ENCODE assay signal across 9 cellular contexts in genomic region chr7:116633131-116633988, GRCh38. TPM values are rescaled to one million over a fixed set of nuclear protein-coding genes. Genes with fewer than 3 reads are reported as not detected.
DNase-seq lines count a peak whose midpoint lies in the region; ATAC-seq and TF ChIP-seq lines count a peak whose summit lies in the region.
"Had no signal": no experiment of that assay in that cellular context is flagged by ENCODE, and none has a peak within 500 bp of the region (broad histone marks: within the 10 kb centered on the region; RNA-seq: fewer than 3 reads in every experiment).

No MANE protein-coding gene starts in this region.

- ATAC-seq in GM21619 (IDR thresholded peaks at IDR 0.05; ENCODE audit: unreplicated experiment) (peak; percentile 48), lung (ENCODE audit: insufficient read depth, low FRiP score) (peak; percentile 45), left ventricle myocardium superior (no peak)

- TF ChIP-seq CTCF in Calu3 (IDR thresholded peaks at IDR 0.05; ENCODE audit: unreplicated experiment) (no peak), RWPE1 (conservative IDR thresholded peaks at IDR 0.05; ENCODE audit: low read depth) (peak; percentile 45), lung (IDR thresholded peaks at IDR 0.05; ENCODE audit: control extremely low read depth, extremely low read depth) (no peak)

- POLR2A ChIA-PET in RWPE1 (lab: Yijun Ruan, JAX; ENCODE audit: low non-redundant PET), result no interaction called here

- H3K4me3 ChIP-seq in lung, result no peak overlapping the region

- no peaks in the 10 kb centered on the region for H3K27me3 Mint-ChIP-seq in Calu3 (ENCODE audit: unreplicated experiment)

- DNase-seq in Calu3, result no peak
- DNase-seq in RWPE1 (ENCODE audit: low spot score), result peak; percentile 53
- DNase-seq in lung (ENCODE audit: low spot score), result no peak
- DNase-seq in DMS79 (lab: John Stamatoyannopoulos, UW), result no peak
- DNase-seq in left ventricle myocardium superior, result no peak
- no peak for DNase-seq in NCI-H345 treated with DMSO at 0.1 percent for 48 hours (lab: John Stamatoyannopoulos, UW; ENCODE audit: unreplicated experiment)
- DNase-seq in stimulated activated naive CD4-positive, alpha-beta T cell treated with Interleukin-2 at 50 U/mL for 16 hours (lab: John Stamatoyannopoulos, UW), result no peak
- DNase-seq: DND-41 had no signal

- no peaks in the 10 kb centered on the region for H3K9me3 ChIP-seq in lung (ENCODE audit: control insufficient read depth in 2 of 2, insufficient read depth in 1 of 2, low read length in 1 of 2)

- H3K4me1 Mint-ChIP-seq in Calu3 (ENCODE audit: low read depth, unreplicated experiment), result peaks cover 35% of the 10 kb centered on the region

- no peaks in the 10 kb centered on the region for H3K27me3 ChIP-seq in lung (ENCODE audit: control insufficient read depth, insufficient read depth)

- no peaks in the 10 kb centered on the region for H3K36me3 ChIP-seq in lung (ENCODE audit: control insufficient read depth in 2 of 2, insufficient read depth in 2 of 2, low read length in 2 of 2)

- CTCF ChIA-PET in Calu3 (lab: Charles Lee) (interaction anchor here (0.6 to 1.6 kb wide), 2 partner anchors 19 to 172 kb away, joined by 3 to 5 read pairs; no protein-coding TSS in a partner anchor), RWPE1 (lab: Yijun Ruan, JAX) (interaction anchor here (0.7 kb wide), 2 partner anchors 181 to 1656 kb away, joined by 3 read pairs; no protein-coding TSS in a partner anchor)

- no peaks in the 10 kb centered on the region for H3K9me3 Mint-ChIP-seq in Calu3 (ENCODE audit: low read depth, unreplicated experiment)

- H3K27ac ChIP-seq in RWPE1 (peak overlapping the region; percentile 50), lung (ENCODE audit: low read depth in 1 of 2, low read length in 1 of 2) (peak overlapping the region in 1 of 2 donors; percentile 73)

- intact Hi-C loops in Calu3 (cut with micrococcal nuclease; ENCODE audit: unreplicated experiment), result no loop called here
- intact Hi-C loops in left ventricle myocardium superior (cut with micrococcal nuclease), result no loop called here

- H3K4me3 Mint-ChIP-seq in Calu3 (ENCODE audit: low read depth, unreplicated experiment), result peak overlapping the region; percentile 50

- no peaks in the 10 kb centered on the region for H3K4me1 ChIP-seq in lung (ENCODE audit: control insufficient read depth in 2 of 2, insufficient read depth in 2 of 2, low read length in 2 of 2)

- H3K36me3 Mint-ChIP-seq in Calu3 (ENCODE audit: insufficient read depth, unreplicated experiment), result peaks cover 7% of the 10 kb centered on the region

- no TSS peak for BruUV-seq in Calu3 (replicated peaks; lab: Mats Ljungman, UMichigan)

- peak overlapping the region; percentile 75 for H3K27ac Mint-ChIP-seq in Calu3 (ENCODE audit: unreplicated experiment)

- WGBS in lung, 2 donors, result 60 to 75% methylated on average over 13 of the region's 13 CpGs

RNA-seq across cellular contexts. Expression of gene MET, which starts 38.6 kb away (rescaled TPM):
- total RNA-seq in Calu3 (2022), result 242 and 249 TPM in 2 replicates
- total RNA-seq in lung, result 100 to 1,000 TPM in 1 of 2 donors, 10 to 100 TPM in 1; 66.5 to 106 TPM
- 10 to 100 TPM; 16.3 to 16.5 TPM for polyA plus RNA-seq in lung
- 20.0 TPM for total RNA-seq in left ventricle myocardium superior
